ENCODE assay signal across 6 cellular contexts in genomic region chr4:75990129-75990528, GRCh38.
DNase-seq lines count a peak whose midpoint lies in the region; ATAC-seq lines count a peak whose summit lies in the region.

No MANE protein-coding gene starts in this region.

- H3K9me3 Mint-ChIP-seq in activated naive CD8-positive, alpha-beta T cell treated with anti-CD3 and anti-CD28 coated beads, Interleukin-2, amount 50 U/mL, for 24 hours, result no peaks in the 10 kb centered on the region

- H3K4me1 ChIP-seq in mucosa of stomach (ENCODE audit: control insufficient read depth, insufficient read depth, low read length), result peaks cover 12% of the 10 kb centered on the region

- DNase-seq in activated naive CD8-positive, alpha-beta T cell treated with anti-CD3 and anti-CD28 coated beads, Interleukin-2, amount 50 U/mL, for 24 hours, result no peak
- DNase-seq in midbrain (lab: John Stamatoyannopoulos, UW), result no peak
- DNase-seq in activated CD4-positive, alpha-beta T cell treated with anti-CD3 and anti-CD28 coated beads for 1 hour, result no peak

- ATAC-seq in GM18511 (IDR thresholded peaks at IDR 0.05; ENCODE audit: unreplicated experiment) (peak; percentile 3), HG03378 (IDR thresholded peaks at IDR 0.05; ENCODE audit: unreplicated experiment) (no peak)
- ATAC-seq in activated naive CD8-positive, alpha-beta T cell treated with anti-CD3 and anti-CD28 coated beads, Interleukin-2, amount 50 U/mL, for 24 hours, result no peak

- H3K36me3 ChIP-seq in mucosa of stomach (ENCODE audit: control insufficient read depth, insufficient read depth, low read length), result no peaks in the 10 kb centered on the region

- H3K27me3 Mint-ChIP-seq in activated naive CD8-positive, alpha-beta T cell treated with anti-CD3 and anti-CD28 coated beads, Interleukin-2, amount 50 U/mL, for 24 hours, result no peaks in the 10 kb centered on the region

- peaks cover 31% of the 10 kb centered on the region for H3K4me1 Mint-ChIP-seq in activated naive CD8-positive, alpha-beta T cell treated with anti-CD3 and anti-CD28 coated beads, Interleukin-2, amount 50 U/mL, for 24 hours

- no peaks in the 10 kb centered on the region for H3K9me3 ChIP-seq in mucosa of stomach (ENCODE audit: control insufficient read depth, low read length)

- peaks cover 25% of the 10 kb centered on the region for H3K36me3 Mint-ChIP-seq in activated naive CD8-positive, alpha-beta T cell treated with anti-CD3 and anti-CD28 coated beads, Interleukin-2, amount 50 U/mL, for 24 hours (ENCODE audit: low read depth)

- H3K9ac ChIP-seq in mucosa of stomach (ENCODE audit: low read length), result peak overlapping the region; percentile 76

- peak overlapping the region; percentile 75 for H3K4me3 ChIP-seq in mucosa of stomach (ENCODE audit: low read length)

- peak overlapping the region; percentile 87 for H3K4me3 Mint-ChIP-seq in activated naive CD8-positive, alpha-beta T cell treated with anti-CD3 and anti-CD28 coated beads, Interleukin-2, amount 50 U/mL, for 24 hours

- H3K27ac Mint-ChIP-seq in activated naive CD8-positive, alpha-beta T cell treated with anti-CD3 and anti-CD28 coated beads, Interleukin-2, amount 50 U/mL, for 24 hours, result peak overlapping the region; percentile 81

- H3K27me3 ChIP-seq in mucosa of stomach (ENCODE audit: control insufficient read depth, insufficient read depth, low read length), result no peaks in the 10 kb centered on the region
